Comparison of ENCODE assay signal across 21 cellular contexts in genomic region chr2:114056294-114057143, GRCh38.
DNase-seq lines count a peak whose midpoint lies in the region; ATAC-seq and TF ChIP-seq lines count a peak whose summit lies in the region.
"Had no signal": no experiment of that assay in that cellular context is flagged by ENCODE, and none has a peak within 500 bp of the region (broad histone marks: within the 10 kb centered on the region; RNA-seq: fewer than 3 reads in every experiment).

No MANE protein-coding gene starts in this region.

- no peak for DNase-seq in osteoblast (ENCODE audit: insufficient read length, low spot score, missing footprints)
- no peak for DNase-seq in endothelial cell (ENCODE audit: low spot score)
- DNase-seq in activated CD8-positive, alpha-beta memory T cell treated with anti-CD3 and anti-CD28 coated beads for 24 hours, result no peak
- DNase-seq: activated CD4-positive, CD25-positive, alpha-beta regulatory T cell treated with anti-CD3 and anti-CD28 coated beads, Interleukin-2, amount 50 U/mL, for 72 hours; activated CD8-positive, alpha-beta memory T cell treated with anti-CD3 and anti-CD28 coated beads, Interleukin-2, amount 10 ng/mL, durations not matched to agents 7 days and 5 days; activated effector memory CD4-positive, alpha-beta T cell treated with Interleukin-2 at 50 U/mL for 16 hours; glutamatergic neuron; H7; NCI-H1105 treated with DMSO at 0.1 percent for 48 hours; NCI-H526 treated with DMSO at 0.1 percent for 48 hours; OCI-M1; SHP77 treated with DMSO at 0.1 percent for 48 hours; stimulated activated CD4-positive, alpha-beta T cell treated with anti-CD3 and anti-CD28 coated beads, Interleukin-4, amount 100 ng/mL, for 24 hours; stimulated activated CD8-positive, alpha-beta memory T cell treated with anti-CD3 and anti-CD28 coated beads, Interleukin-4, amount 100 ng/mL, for 48 hours had no signal

- H3K27me3 ChIP-seq in osteoblast (ENCODE audit: insufficient read depth, low read length), result no peaks in the 10 kb centered on the region

- no peaks in the 10 kb centered on the region for H3K36me3 Mint-ChIP-seq in stimulated activated memory B cell treated with anti-CD40 and anti-IgM and Interleukin-4, amounts not matched to agents 10 μg/mL and 1 μg/mL and 100 μg/mL, for 72 hours
- no peaks in the 10 kb centered on the region for H3K36me3 Mint-ChIP-seq in endothelial cell (ENCODE audit: low read depth, unreplicated experiment)
- H3K36me3 Mint-ChIP-seq: activated CD8-positive, alpha-beta memory T cell treated with anti-CD3 and anti-CD28 coated beads, Interleukin-2, amount 10 ng/mL, durations not matched to agents 7 days and 5 days had no signal

- H3K36me3 ChIP-seq in osteoblast (ENCODE audit: insufficient read depth, low read length), result no peaks in the 10 kb centered on the region
- H3K36me3 ChIP-seq: thoracic aorta had no signal

- peaks cover 8% of the 10 kb centered on the region for H3K4me1 Mint-ChIP-seq in stimulated activated memory B cell treated with anti-CD40 and anti-IgM and Interleukin-4, amounts not matched to agents 10 μg/mL and 1 μg/mL and 100 μg/mL, for 72 hours
- H3K4me1 Mint-ChIP-seq in endothelial cell (ENCODE audit: unreplicated experiment), result no peaks in the 10 kb centered on the region
- H3K4me1 Mint-ChIP-seq: activated CD8-positive, alpha-beta memory T cell treated with anti-CD3 and anti-CD28 coated beads, Interleukin-2, amount 10 ng/mL, durations not matched to agents 7 days and 5 days had no signal

- H3K4me2 ChIP-seq in osteoblast (ENCODE audit: insufficient read depth, low read length), result no peak overlapping the region

- no peak overlapping the region for H3K27ac Mint-ChIP-seq in stimulated activated memory B cell treated with anti-CD40 and anti-IgM and Interleukin-4, amounts not matched to agents 10 μg/mL and 1 μg/mL and 100 μg/mL, for 72 hours
- H3K27ac Mint-ChIP-seq in endothelial cell (ENCODE audit: unreplicated experiment), result no peak overlapping the region
- H3K27ac Mint-ChIP-seq: activated CD8-positive, alpha-beta memory T cell treated with anti-CD3 and anti-CD28 coated beads, Interleukin-2, amount 10 ng/mL, durations not matched to agents 7 days and 5 days had no signal

- H3K9me3 ChIP-seq in osteoblast (ENCODE audit: low read depth, low read length), result no peaks in the 10 kb centered on the region
- H3K9me3 ChIP-seq: thoracic aorta had no signal

- no peaks in the 10 kb centered on the region for H3K4me1 ChIP-seq in osteoblast (ENCODE audit: insufficient read depth, low read length)

- no peak overlapping the region for H3K4me3 ChIP-seq in osteoblast (ENCODE audit: insufficient read depth, low read length)
- H3K4me3 ChIP-seq: lung, skin epidermis, thoracic aorta had no signal

- ATAC-seq in GM18868 (IDR thresholded peaks at IDR 0.05; ENCODE audit: unreplicated experiment) (peak; percentile 89), GM21717 (IDR thresholded peaks at IDR 0.05; ENCODE audit: unreplicated experiment) (peak; percentile 92), HG03025 (IDR thresholded peaks at IDR 0.05; ENCODE audit: low FRiP score, unreplicated experiment) (peak; percentile 71)
- ATAC-seq in stimulated activated memory B cell treated with anti-CD40 and anti-IgM and Interleukin-4, amounts not matched to agents 10 μg/mL and 1 μg/mL and 100 μg/mL, for 72 hours, result peak; percentile 83
- ATAC-seq: activated CD8-positive, alpha-beta memory T cell treated with anti-CD3 and anti-CD28 coated beads, Interleukin-2, amount 10 ng/mL, durations not matched to agents 7 days and 5 days had no signal

- no peak overlapping the region for H3K27ac ChIP-seq in osteoblast (ENCODE audit: low read depth, low read length)
- H3K27ac ChIP-seq: skin epidermis, thoracic aorta had no signal

- peaks cover 4% of the 10 kb centered on the region for H3K9me3 Mint-ChIP-seq in stimulated activated memory B cell treated with anti-CD40 and anti-IgM and Interleukin-4, amounts not matched to agents 10 μg/mL and 1 μg/mL and 100 μg/mL, for 72 hours
- H3K9me3 Mint-ChIP-seq in endothelial cell (ENCODE audit: unreplicated experiment), result peaks cover 8% of the 10 kb centered on the region

- no peaks in the 10 kb centered on the region for H4K20me1 ChIP-seq in osteoblast (ENCODE audit: insufficient read depth, low read length)

- H3K27me3 Mint-ChIP-seq in stimulated activated memory B cell treated with anti-CD40 and anti-IgM and Interleukin-4, amounts not matched to agents 10 μg/mL and 1 μg/mL and 100 μg/mL, for 72 hours, result peaks cover 22% of the 10 kb centered on the region
- H3K27me3 Mint-ChIP-seq in endothelial cell (ENCODE audit: unreplicated experiment), result peaks cover 3% of the 10 kb centered on the region

- TF ChIP-seq CTCF in osteoblast (IDR thresholded peaks at IDR 0.05; ENCODE audit: extremely low read depth, low read depth, low read length) (no peak), endothelial cell (IDR thresholded peaks at IDR 0.05; ENCODE audit: unreplicated experiment) (no peak)

- no peaks in the 10 kb centered on the region for H3K79me2 ChIP-seq in osteoblast (ENCODE audit: insufficient read depth, low read length)

- H2AFZ ChIP-seq in osteoblast (ENCODE audit: low read length), result no peak overlapping the region

- H3K4me3 Mint-ChIP-seq in stimulated activated memory B cell treated with anti-CD40 and anti-IgM and Interleukin-4, amounts not matched to agents 10 μg/mL and 1 μg/mL and 100 μg/mL, for 72 hours, result no peak overlapping the region
- H3K4me3 Mint-ChIP-seq in endothelial cell (ENCODE audit: unreplicated experiment), result no peak overlapping the region
- H3K4me3 Mint-ChIP-seq: activated CD8-positive, alpha-beta memory T cell treated with anti-CD3 and anti-CD28 coated beads, Interleukin-2, amount 10 ng/mL, durations not matched to agents 7 days and 5 days had no signal
